Comparison of ENCODE assay signal across 25 cellular contexts in genomic region chr1:44348046-44348628, GRCh38. TPM values are rescaled to one million over a fixed set of nuclear protein-coding genes. Genes with fewer than 3 reads are reported as not detected.
DNase-seq lines count a peak whose midpoint lies in the region; TF ChIP-seq lines count a peak whose summit lies in the region.
"Had no signal": no experiment of that assay in that cellular context is flagged by ENCODE, and none has a peak within 500 bp of the region (broad histone marks: within the 10 kb centered on the region; RNA-seq: fewer than 3 reads in every experiment).

No MANE protein-coding gene starts in this region.

- H3K9me2 ChIP-seq in GM23248 (ENCODE audit: insufficient read depth) = no peaks in the 10 kb centered on the region
- H3K9me2 ChIP-seq: SK-N-SH had no signal

- H3K9ac ChIP-seq in GM23248 = peak overlapping the region; percentile 45
- H3K9ac ChIP-seq: SK-N-SH had no signal

- no peaks in the 10 kb centered on the region for H3K27me3 ChIP-seq in GM23248 (replicated peaks; ENCODE audit: insufficient read depth)
- no peaks in the 10 kb centered on the region for H3K27me3 ChIP-seq in suprapubic skin
- H3K27me3 ChIP-seq: BE2C, esophagus squamous epithelium, gastrocnemius medialis, right atrium auricular region had no signal

- H3K4me2 ChIP-seq in GM23248 (ENCODE audit: unreplicated experiment) = peak overlapping the region; percentile 27
- H3K4me2 ChIP-seq: A549, SK-N-SH had no signal

- 96 to 97% methylated on average over 4 of the region's 4 CpGs for WGBS in GM23248 (ENCODE audit: low coverage in 1 of 2, low lambda C conversion rate in 2 of 2, missing lambda C conversion rate in 2 of 2), 2 experiments
- 89% methylated on average over 4 of the region's 4 CpGs for WGBS in suprapubic skin

- peak overlapping the region in 4 of 5 experiments; percentile 28 to 70 (median 54) for H3K4me3 Mint-ChIP-seq in brain
- no peak overlapping the region for H3K4me3 Mint-ChIP-seq in nephron
- H3K4me3 Mint-ChIP-seq: activated T-cell treated with anti-CD3 and anti-CD28 coated beads, Interleukin-2, amount 50 U/mL, for 4 hours; endodermal cell had no signal

- no peak overlapping the region for H2AFZ ChIP-seq in GM23248

- H3K36me3 Mint-ChIP-seq in brain = peaks cover 17% of the 10 kb centered on the region
- H3K36me3 Mint-ChIP-seq in nephron (ENCODE audit: low read depth) = peaks cover 21% of the 10 kb centered on the region

- TF ChIP-seq POLR2A in suprapubic skin (IDR thresholded peaks at IDR 0.05) = no peak

- H3K4me1 ChIP-seq in GM23248 (ENCODE audit: insufficient read depth) (peaks cover 17% of the 10 kb centered on the region), suprapubic skin (peaks cover 19% of the 10 kb centered on the region)
- H3K4me1 ChIP-seq: A549, BE2C had no signal

- no peaks in the 10 kb centered on the region for H3K27me3 Mint-ChIP-seq in brain
- no peaks in the 10 kb centered on the region for H3K27me3 Mint-ChIP-seq in nephron (ENCODE audit: low read depth)

- peaks cover 85% of the 10 kb centered on the region for H3K79me2 ChIP-seq in GM23248 (ENCODE audit: insufficient read depth)

- H3K36me3 ChIP-seq in GM23248 (ENCODE audit: low read depth) (no peaks in the 10 kb centered on the region), suprapubic skin (peaks cover 4% of the 10 kb centered on the region)
- H3K36me3 ChIP-seq: BE2C, esophagus squamous epithelium, gastrocnemius medialis, lower lobe of right lung, right atrium auricular region had no signal

- peaks cover 5% of the 10 kb centered on the region; the same call in 1 of the 2 replicates for H4K20me1 ChIP-seq in GM23248 (ENCODE audit: insufficient read depth)

- no peak for TF ChIP-seq EP300 in suprapubic skin (IDR thresholded peaks at IDR 0.05)

- in situ Hi-C loops in GM23248 (cut with MboI) = no loop called here

- H3K27ac Mint-ChIP-seq in brain (peak overlapping the region in 4 of 5 experiments; percentile 16 to 93 (median 52)), nephron (peak overlapping the region in 2 of 3 experiments; percentile 3 to 70)
- H3K27ac Mint-ChIP-seq: endodermal cell had no signal

- DNase-seq in GM23248 (no peak), suprapubic skin (ENCODE audit: low spot score in 2 of 2) (no peak), NOMO-1 treated with DMSO at 0.1 percent for 48 hours (lab: John Stamatoyannopoulos, UW; ENCODE audit: unreplicated experiment) (no peak), SHP77 treated with DMSO at 0.1 percent for 48 hours (lab: John Stamatoyannopoulos, UW) (no peak), NCI-H446 (lab: John Stamatoyannopoulos, UW) (no peak), mucosa of gallbladder (ENCODE audit: low spot score) (no peak)
- DNase-seq: activated CD4-positive, alpha-beta T cell treated with anti-CD3 and anti-CD28 coated beads for 48 hours; activated T-cell treated with anti-CD3 and anti-CD28 coated beads, Interleukin-2, amount 50 U/mL, for 4 hours; BE2C; cortex of kidney; endodermal cell; esophagus squamous epithelium; gastrocnemius medialis; lower lobe of right lung; NCI-H1436; NCI-H524 treated with DMSO at 0.1 percent for 48 hours; SK-N-SH; stimulated activated CD4-positive, alpha-beta T cell treated with anti-CD3 and anti-CD28 coated beads, Interleukin-12 subunit alpha, Interleukin-12 subunit beta, amount 100 ng/mL, for 4 hours; stimulated activated naive CD8-positive, alpha-beta T cell treated with anti-CD3 and anti-CD28 coated beads, Interleukin-15, Interleukin-2, amounts not matched to agents 100 U/mL and 50 U/mL, for 24 hours; T-helper 2 cell had no signal

- H3K27ac ChIP-seq in GM23248 (peak overlapping the region; percentile 65), suprapubic skin (peak overlapping the region; percentile 52)
- H3K27ac ChIP-seq: A549, gastrocnemius medialis, lower lobe of right lung had no signal

- TF ChIP-seq CTCF in brain (conservative IDR thresholded peaks at IDR 0.05) = no peak
- no peak for TF ChIP-seq CTCF in nephron (IDR thresholded peaks at IDR 0.05; ENCODE audit: unreplicated experiment in 3 of 3)
- no peak for TF ChIP-seq CTCF in suprapubic skin (IDR thresholded peaks at IDR 0.05)

- H3K4me1 Mint-ChIP-seq in brain (peaks cover 74% of the 10 kb centered on the region), nephron (peaks cover 58% of the 10 kb centered on the region)

- no peaks in the 10 kb centered on the region for H3K9me3 Mint-ChIP-seq in brain
- no peaks in the 10 kb centered on the region for H3K9me3 Mint-ChIP-seq in nephron
- H3K9me3 Mint-ChIP-seq: activated T-cell treated with anti-CD3 and anti-CD28 coated beads, Interleukin-2, amount 50 U/mL, for 4 hours; endodermal cell had no signal

- H3K9me3 ChIP-seq in GM23248 (ENCODE audit: low read depth) (no peaks in the 10 kb centered on the region), suprapubic skin (no peaks in the 10 kb centered on the region)
- H3K9me3 ChIP-seq: A549, BE2C, esophagus squamous epithelium, gastrocnemius medialis, lower lobe of right lung, right atrium auricular region, SK-N-SH had no signal

- H3F3A ChIP-seq in GM23248 (ENCODE audit: insufficient read depth) = peaks cover 26% of the 10 kb centered on the region

- H3K4me3 ChIP-seq in GM23248 (no peak overlapping the region), suprapubic skin (no peak overlapping the region)
- H3K4me3 ChIP-seq: A549, esophagus squamous epithelium, gastrocnemius medialis, K562, lower lobe of right lung, right atrium auricular region had no signal

RNA-seq across cellular contexts. Expression of gene ERI3, which starts 6.9 kb away (rescaled TPM):
- total RNA-seq in GM23248 (2014; rRNA removed; shearing (Covaris generic)) = 45.5 and 51.2 TPM in 2 replicates
- polyA plus RNA-seq in GM23248 (2016; fragmentation: Nextera tagmentation; extraction: Ambion mirVana) = 77.5 and 83.4 TPM in 2 replicates
- 138 TPM for polyA plus RNA-seq in brain (ENCODE audit: insufficient read depth, low read depth, low replicate concordance)
- 10 to 100 TPM; 23.3 to 33.4 (median 31.0) TPM for total RNA-seq in suprapubic skin
- total RNA-seq in mucosa of gallbladder = 51.9 TPM

RNA-seq across cellular contexts. Expression of gene RNF220, which starts 56.9 kb away (rescaled TPM):
- total RNA-seq in GM23248 (2014; rRNA removed; shearing (Covaris generic)) = 90.8 and 123 TPM in 2 replicates
- polyA plus RNA-seq in GM23248 (2016; fragmentation: Nextera tagmentation; extraction: Ambion mirVana) (47.2 and 47.4 TPM in 2 replicates), brain (ENCODE audit: insufficient read depth, low read depth, low replicate concordance) (120 TPM)
- total RNA-seq in suprapubic skin (100 to 1,000 TPM in 2 of 4 donors, 10 to 100 TPM in 2; 79.4 to 124 (median 99.5) TPM), mucosa of gallbladder (68.1 TPM)

Comparison
In these comparisons a context has a peak if more than half of its experiments do, and no peak if none do; other contexts are left out.
1. H3K4me3 Mint-ChIP-seq: peak in brain (4 of 5); none in nephron (0 of 3).